9 cellular contexts compared by ENCODE assay signal in the genomic region with DNA sequence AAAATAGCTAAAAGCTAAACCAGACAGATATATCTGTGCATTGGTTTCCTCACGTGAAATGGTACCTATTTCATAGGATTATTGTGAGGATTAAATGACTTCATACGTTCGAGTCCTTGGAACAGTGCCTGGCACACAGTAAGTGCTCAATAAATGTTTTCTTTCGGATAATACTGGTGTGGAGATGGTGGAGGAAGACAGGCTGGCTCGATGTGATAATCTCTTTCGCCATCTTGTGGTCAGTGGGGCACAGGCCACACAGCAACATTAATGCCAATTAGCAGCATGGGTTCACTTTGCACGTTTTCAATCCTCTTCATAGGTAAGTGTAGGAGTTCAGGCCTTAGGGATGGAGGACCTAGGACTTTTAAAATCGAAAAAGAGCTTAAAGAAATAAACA. TPM values are rescaled to one million over a fixed set of nuclear protein-coding genes. Genes with fewer than 3 reads are reported as not detected.
A peak's percentile ranks its signal among the peaks of the same experiment; 100 is the strongest.
DNase-seq lines count a peak whose midpoint lies in the region; ATAC-seq and TF ChIP-seq lines count a peak whose summit lies in the region.
"Had no signal": no experiment of that assay in that cellular context is flagged by ENCODE, and none has a peak within 500 bp of the region (broad histone marks: within the 10 kb centered on the region; RNA-seq: fewer than 3 reads in every experiment).

No MANE protein-coding gene starts in this region.

- H3K4me1 Mint-ChIP-seq in CD14-positive monocyte = no peaks in the 10 kb centered on the region

- no peak overlapping the region for H3K4me2 ChIP-seq in Loucy (ENCODE audit: low read depth, low read length, poor library complexity, severe bottlenecking)

- H3K4me3 ChIP-seq in Loucy (ENCODE audit: low read length, poor library complexity, severe bottlenecking) (no peak overlapping the region), liver (ENCODE audit: low read depth in 1 of 3, low read length in 3 of 3) (no peak overlapping the region), ovary (no peak overlapping the region)

- peak; percentile 71 to 87 for TF ChIP-seq RAD21 in liver (IDR thresholded peaks at IDR 0.05)

- no peak overlapping the region for H3K4me3 Mint-ChIP-seq in CD14-positive monocyte

- H3K4me1 ChIP-seq in Loucy (ENCODE audit: insufficient read depth, low read length, poor library complexity, severe bottlenecking) = no peaks in the 10 kb centered on the region
- no peaks in the 10 kb centered on the region for H3K4me1 ChIP-seq in liver (ENCODE audit: control insufficient read depth in 4 of 4, insufficient read depth in 4 of 4, low read length in 3 of 4)
- no peaks in the 10 kb centered on the region for H3K4me1 ChIP-seq in ovary (ENCODE audit: insufficient read depth)

- H3K9me3 ChIP-seq in Loucy (ENCODE audit: insufficient read depth, low read depth, low read length) = no peaks in the 10 kb centered on the region
- H3K9me3 ChIP-seq in liver (ENCODE audit: control insufficient read depth in 4 of 4, low read length in 3 of 4) = no peaks in the 10 kb centered on the region
- no peaks in the 10 kb centered on the region for H3K9me3 ChIP-seq in ovary

- no peak overlapping the region for H3K27ac ChIP-seq in liver (ENCODE audit: low read depth in 1 of 2, low read length in 2 of 2)
- H3K27ac ChIP-seq in ovary = no peak overlapping the region

- 18% methylated on average over 8 of the region's 8 CpGs for WGBS in liver
- WGBS in ovary, 3 donors = 16 to 20% (median 20%) methylated on average over 8 of the region's 8 CpGs

- intact Hi-C loops in CD14-positive monocyte (cut with micrococcal nuclease) = no loop called here
- intact Hi-C loops in ovary (cut with DNase I) = no loop called here

- H3K27ac Mint-ChIP-seq in CD14-positive monocyte = no peak overlapping the region

- H3K9me2 ChIP-seq in Loucy (replicated peaks; ENCODE audit: low read depth, low read length) = no peaks in the 10 kb centered on the region

- no peaks in the 10 kb centered on the region for H3K36me3 ChIP-seq in Loucy (ENCODE audit: insufficient read depth, low read length)
- no peaks in the 10 kb centered on the region for H3K36me3 ChIP-seq in liver (ENCODE audit: control insufficient read depth in 4 of 4, insufficient read depth in 3 of 4, low read depth in 1 of 4, low read length in 3 of 4)
- H3K36me3 ChIP-seq in ovary = no peaks in the 10 kb centered on the region

- H4K20me1 ChIP-seq in Loucy (ENCODE audit: insufficient read depth, low read length, poor library complexity, severe bottlenecking) = no peaks in the 10 kb centered on the region

- TF ChIP-seq CTCF in CD14-positive monocyte (IDR thresholded peaks at IDR 0.05) (peak; percentile 48), Loucy (conservative IDR thresholded peaks at IDR 0.05; ENCODE audit: low read length) (peak; percentile 61), liver (IDR thresholded peaks at IDR 0.05; ENCODE audit: low read depth, low read length, missing input control) (peak; percentile 70), ovary (IDR thresholded peaks at IDR 0.05) (no peak)

- H3K9me3 Mint-ChIP-seq in CD14-positive monocyte = peaks cover 0 to 4% (median 0%) of the 10 kb centered on the region in 7 donors

- ATAC-seq in GM18502 (IDR thresholded peaks at IDR 0.05; ENCODE audit: poor library complexity, unreplicated experiment) (peak; percentile 64), HG02870 (IDR thresholded peaks at IDR 0.05; ENCODE audit: unreplicated experiment) (no peak)

- peaks cover 0 to 3% (median 0%) of the 10 kb centered on the region in 3 donors for H3K27me3 Mint-ChIP-seq in CD14-positive monocyte (ENCODE audit: low read depth in 3 of 3)

- H2AFZ ChIP-seq in Loucy (ENCODE audit: low read length) = no peak overlapping the region

- TF ChIP-seq POLR2A in ovary (IDR thresholded peaks at IDR 0.05) = no peak

- no peak overlapping the region for H3K9ac ChIP-seq in Loucy (ENCODE audit: low read depth, low read length, poor library complexity, severe bottlenecking)
- H3K9ac ChIP-seq in liver (ENCODE audit: low read depth in 1 of 2, low read length in 2 of 2) = no peak overlapping the region

- H3K27me3 ChIP-seq in Loucy (ENCODE audit: insufficient read depth, low read length, poor library complexity, severe bottlenecking) (no peaks in the 10 kb centered on the region), liver (ENCODE audit: control insufficient read depth in 4 of 4, insufficient read depth in 4 of 4, low read length in 3 of 4) (no peaks in the 10 kb centered on the region), ovary (no peaks in the 10 kb centered on the region)

- TF ChIP-seq EP300 in ovary (IDR thresholded peaks at IDR 0.05) = no peak

- H3K36me3 Mint-ChIP-seq in CD14-positive monocyte = no peaks in the 10 kb centered on the region

- no peaks in the 10 kb centered on the region for H3F3A ChIP-seq in Loucy (ENCODE audit: low read depth)

- no peaks in the 10 kb centered on the region for H3K79me2 ChIP-seq in Loucy (ENCODE audit: insufficient read depth, low read length)

- DNase-seq in CD14-positive monocyte (ENCODE audit: low spot score) = no peak
- DNase-seq in amniotic epithelial cell (ENCODE audit: low read depth) = peak; percentile 1
- DNase-seq in putamen (ENCODE audit: low spot score) = no peak
- no peak for DNase-seq in ovary

TF ChIP-seq in liver, 16 proteins besides CTCF, POLR2A, EP300 and RAD21:
- TF ChIP-seq, protein P1, sequence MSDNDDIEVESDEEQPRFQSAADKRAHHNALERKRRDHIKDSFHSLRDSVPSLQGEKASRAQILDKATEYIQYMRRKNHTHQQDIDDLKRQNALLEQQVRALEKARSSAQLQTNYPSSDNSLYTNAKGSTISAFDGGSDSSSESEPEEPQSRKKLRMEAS (IDR thresholded peaks at IDR 0.05) = no peak
- TF ChIP-seq RXRA (IDR thresholded peaks at IDR 0.05) (no peak), HNF4A (conservative IDR thresholded peaks at IDR 0.05) (no peak), JUND (IDR thresholded peaks at IDR 0.05) (no peak), FOXA1 (IDR thresholded peaks at IDR 0.05) (no peak), EGR1 (IDR thresholded peaks at IDR 0.05; ENCODE audit: low read depth in 2 of 2) (no peak), FOXA2 (IDR thresholded peaks at IDR 0.05) (no peak), NR2F2 (IDR thresholded peaks at IDR 0.05) (no peak), SP1 (IDR thresholded peaks at IDR 0.05) (no peak), HNF4G (IDR thresholded peaks at IDR 0.05) (no peak)
- TF ChIP-seq, protein P2, sequence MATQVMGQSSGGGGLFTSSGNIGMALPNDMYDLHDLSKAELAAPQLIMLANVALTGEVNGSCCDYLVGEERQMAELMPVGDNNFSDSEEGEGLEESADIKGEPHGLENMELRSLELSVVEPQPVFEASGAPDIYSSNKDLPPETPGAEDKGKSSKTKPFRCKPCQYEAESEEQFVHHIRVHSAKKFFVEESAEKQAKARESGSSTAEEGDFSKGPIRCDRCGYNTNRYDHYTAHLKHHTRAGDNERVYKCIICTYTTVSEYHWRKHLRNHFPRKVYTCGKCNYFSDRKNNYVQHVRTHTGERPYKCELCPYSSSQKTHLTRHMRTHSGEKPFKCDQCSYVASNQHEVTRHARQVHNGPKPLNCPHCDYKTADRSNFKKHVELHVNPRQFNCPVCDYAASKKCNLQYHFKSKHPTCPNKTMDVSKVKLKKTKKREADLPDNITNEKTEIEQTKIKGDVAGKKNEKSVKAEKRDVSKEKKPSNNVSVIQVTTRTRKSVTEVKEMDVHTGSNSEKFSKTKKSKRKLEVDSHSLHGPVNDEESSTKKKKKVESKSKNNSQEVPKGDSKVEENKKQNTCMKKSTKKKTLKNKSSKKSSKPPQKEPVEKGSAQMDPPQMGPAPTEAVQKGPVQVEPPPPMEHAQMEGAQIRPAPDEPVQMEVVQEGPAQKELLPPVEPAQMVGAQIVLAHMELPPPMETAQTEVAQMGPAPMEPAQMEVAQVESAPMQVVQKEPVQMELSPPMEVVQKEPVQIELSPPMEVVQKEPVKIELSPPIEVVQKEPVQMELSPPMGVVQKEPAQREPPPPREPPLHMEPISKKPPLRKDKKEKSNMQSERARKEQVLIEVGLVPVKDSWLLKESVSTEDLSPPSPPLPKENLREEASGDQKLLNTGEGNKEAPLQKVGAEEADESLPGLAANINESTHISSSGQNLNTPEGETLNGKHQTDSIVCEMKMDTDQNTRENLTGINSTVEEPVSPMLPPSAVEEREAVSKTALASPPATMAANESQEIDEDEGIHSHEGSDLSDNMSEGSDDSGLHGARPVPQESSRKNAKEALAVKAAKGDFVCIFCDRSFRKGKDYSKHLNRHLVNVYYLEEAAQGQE (IDR thresholded peaks at IDR 0.05) = no peak
- TF ChIP-seq, protein P3, sequence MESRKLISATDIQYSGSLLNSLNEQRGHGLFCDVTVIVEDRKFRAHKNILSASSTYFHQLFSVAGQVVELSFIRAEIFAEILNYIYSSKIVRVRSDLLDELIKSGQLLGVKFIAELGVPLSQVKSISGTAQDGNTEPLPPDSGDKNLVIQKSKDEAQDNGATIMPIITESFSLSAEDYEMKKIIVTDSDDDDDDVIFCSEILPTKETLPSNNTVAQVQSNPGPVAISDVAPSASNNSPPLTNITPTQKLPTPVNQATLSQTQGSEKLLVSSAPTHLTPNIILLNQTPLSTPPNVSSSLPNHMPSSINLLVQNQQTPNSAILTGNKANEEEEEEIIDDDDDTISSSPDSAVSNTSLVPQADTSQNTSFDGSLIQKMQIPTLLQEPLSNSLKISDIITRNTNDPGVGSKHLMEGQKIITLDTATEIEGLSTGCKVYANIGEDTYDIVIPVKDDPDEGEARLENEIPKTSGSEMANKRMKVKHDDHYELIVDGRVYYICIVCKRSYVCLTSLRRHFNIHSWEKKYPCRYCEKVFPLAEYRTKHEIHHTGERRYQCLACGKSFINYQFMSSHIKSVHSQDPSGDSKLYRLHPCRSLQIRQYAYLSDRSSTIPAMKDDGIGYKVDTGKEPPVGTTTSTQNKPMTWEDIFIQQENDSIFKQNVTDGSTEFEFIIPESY (IDR thresholded peaks at IDR 0.05) = no peak
- TF ChIP-seq, protein P4, sequence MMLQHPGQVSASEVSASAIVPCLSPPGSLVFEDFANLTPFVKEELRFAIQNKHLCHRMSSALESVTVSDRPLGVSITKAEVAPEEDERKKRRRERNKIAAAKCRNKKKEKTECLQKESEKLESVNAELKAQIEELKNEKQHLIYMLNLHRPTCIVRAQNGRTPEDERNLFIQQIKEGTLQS (IDR thresholded peaks at IDR 0.05) = no peak

RNA-seq across cellular contexts. Expression of gene PAGE4, which starts 9.3 kb away (rescaled TPM):
- polyA plus RNA-seq in CD14-positive monocyte (not detected), liver (not detected), ovary (1 to 10 TPM; 3.0 to 8.0 TPM)
- total RNA-seq in liver (not detected), ovary (1 to 10 TPM in 2 of 7 donors, under 1 TPM in 1, not detected in 4; 0.71 to 9.2 (median 8.7) TPM)
- total RNA-seq: temporal lobe had no signal

RNA-seq across cellular contexts. Expression of gene USP27X, which starts 40.9 kb away (rescaled TPM):
- under 1 TPM; 0.16 to 0.23 TPM for polyA plus RNA-seq in CD14-positive monocyte
- 1 to 10 TPM; 1.4 to 4.7 TPM for total RNA-seq in liver
- polyA plus RNA-seq in liver = under 1 TPM; 0.26 to 0.93 TPM
- 1 to 10 TPM; 2.4 to 8.4 (median 6.4) TPM for total RNA-seq in ovary
- 10 to 100 TPM in 1 of 2 donors, 1 to 10 TPM in 1; 6.7 to 15.1 TPM for polyA plus RNA-seq in ovary

Comparison
In these comparisons a context has a peak if more than half of its experiments do, and no peak if none do; other contexts are left out.
1. CTCF ChIP-seq: peak in CD14-positive monocyte (single experiment), Loucy (single experiment) and liver (single experiment); none in ovary (0 of 3).
2. RNA of gene PAGE4, which starts 9.3 kb away (polyA plus RNA-seq): 3.0 to 8.0 TPM in ovary; not detected in CD14-positive monocyte and not detected in liver; every median in the first group is over 4 times any median in the second.